In the genomic region with DNA sequence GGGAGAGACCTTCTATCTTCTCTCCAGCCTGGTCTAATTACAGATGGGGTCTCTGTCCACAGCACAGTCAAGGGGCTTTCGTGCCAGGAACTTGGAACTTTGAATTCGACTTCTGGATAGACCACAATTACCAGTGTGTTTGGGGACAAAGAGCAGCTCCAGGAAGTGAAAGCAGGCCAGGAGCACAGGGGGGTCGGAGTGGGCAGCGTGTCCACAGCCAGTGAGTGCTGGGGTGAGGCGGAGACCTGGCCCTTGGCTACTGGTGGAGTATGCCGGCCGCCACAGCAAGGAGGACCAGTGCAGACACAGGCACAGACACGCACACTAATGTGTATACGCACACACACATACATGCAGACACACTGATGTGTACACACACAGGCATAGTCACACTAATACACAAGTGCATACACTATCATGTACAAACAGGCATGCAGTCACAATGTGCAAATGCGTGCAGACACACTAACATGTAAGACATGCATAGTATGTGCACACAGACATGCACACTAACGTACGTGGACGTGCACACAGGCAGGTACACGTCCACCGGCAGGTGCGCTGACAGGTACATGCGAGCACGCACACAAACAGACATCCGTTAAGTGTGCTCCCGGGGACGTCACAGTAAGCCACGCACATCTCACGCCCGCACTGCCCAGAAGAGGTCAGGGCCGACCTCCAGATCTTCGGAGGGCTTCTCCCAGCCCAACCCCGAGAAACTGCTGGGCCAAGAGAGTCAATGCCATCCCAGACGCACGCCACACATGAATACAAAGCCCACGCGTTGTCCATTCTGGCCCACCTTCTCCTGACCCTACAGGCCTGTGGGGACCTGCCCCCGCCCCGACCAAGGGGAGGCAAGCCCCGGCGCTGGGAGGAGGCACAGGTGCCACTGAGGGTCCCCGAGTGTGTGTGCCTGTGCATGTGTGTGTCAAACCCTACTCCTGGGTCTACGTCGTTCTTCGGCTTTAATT, we compare ENCODE assay signal across 18 cellular contexts. TPM values are rescaled to one million over a fixed set of nuclear protein-coding genes. Genes with fewer than 3 reads are reported as not detected.
DNase-seq lines count a peak whose midpoint lies in the region; ATAC-seq, FAIRE-seq and TF ChIP-seq lines count a peak whose summit lies in the region.
"Had no signal": no experiment of that assay in that cellular context is flagged by ENCODE, and none has a peak within 500 bp of the region (broad histone marks: within the 10 kb centered on the region; RNA-seq: fewer than 3 reads in every experiment).

No MANE protein-coding gene starts in this region.

- H3K9me3 Mint-ChIP-seq in mesothelial cell of epicardium, result no peaks in the 10 kb centered on the region
- peaks cover 0 to 2% (median 0%) of the 10 kb centered on the region in 8 donors for H3K9me3 Mint-ChIP-seq in CD4-positive, alpha-beta memory T cell

- H3K27ac ChIP-seq in SK-N-SH (ENCODE audit: low read depth in 2 of 2, low read length in 1 of 2), result no peak overlapping the region
- H3K27ac ChIP-seq in CD4-positive, alpha-beta memory T cell (ENCODE audit: low read depth, low read length), result no peak overlapping the region
- H3K27ac ChIP-seq: 22Rv1, C4-2B had no signal

- CTCF ChIA-PET in SK-N-SH (lab: Yijun Ruan, JAX), result no interaction called here
- CTCF ChIA-PET in CD4-positive, alpha-beta memory T cell (lab: Charles Lee; ENCODE audit: partially characterized antibody), result no interaction called here

- peaks cover 2% of the 10 kb centered on the region for H3K36me3 Mint-ChIP-seq in mesothelial cell of epicardium
- peaks cover 11 to 26% of the 10 kb centered on the region in 2 donors for H3K36me3 Mint-ChIP-seq in CD4-positive, alpha-beta memory T cell

- TF ChIP-seq RAD21 in SK-N-SH (IDR thresholded peaks at IDR 0.05; ENCODE audit: low read length), result no peak

- no peaks in the 10 kb centered on the region for H3K9me3 ChIP-seq in SK-N-SH
- no peaks in the 10 kb centered on the region for H3K9me3 ChIP-seq in CD4-positive, alpha-beta memory T cell (ENCODE audit: control insufficient read depth in 1 of 2, low read length in 2 of 2)
- H3K9me3 ChIP-seq: MG63 had no signal

- H3K4me3 ChIP-seq in SK-N-SH (ENCODE audit: low read depth in 2 of 2, low read length in 1 of 2) (no peak overlapping the region), bronchial epithelial cell (ENCODE audit: low read depth, low read length) (no peak overlapping the region)
- no peak overlapping the region for H3K4me3 ChIP-seq in CD4-positive, alpha-beta memory T cell (ENCODE audit: low read length in 2 of 2)
- H3K4me3 ChIP-seq: MG63 had no signal

- H3K36me3 ChIP-seq in SK-N-SH (replicated peaks in 1 of 2; ENCODE audit: control insufficient read depth in 1 of 2, insufficient read depth in 2 of 2, low read length in 1 of 2), result no peaks in the 10 kb centered on the region
- H3K36me3 ChIP-seq in bronchial epithelial cell (ENCODE audit: control insufficient read depth, insufficient read depth, low read length), result no peaks in the 10 kb centered on the region
- peaks cover 5% of the 10 kb centered on the region for H3K36me3 ChIP-seq in CD4-positive, alpha-beta memory T cell (ENCODE audit: insufficient read depth, low read length)

- no peaks in the 10 kb centered on the region for H4K20me1 ChIP-seq in SK-N-SH (ENCODE audit: insufficient read depth)

- peak; percentile 32 for DNase-seq in SK-N-SH
- peak; percentile 16 for DNase-seq in D721Med (ENCODE audit: insufficient read length, low spot score)
- DNase-seq in bronchial epithelial cell (ENCODE audit: low read depth), result no peak
- DNase-seq in mesothelial cell of epicardium (ENCODE audit: low spot score in 2 of 2, unreplicated experiment in 2 of 2), result no peak
- DNase-seq in CD4-positive, alpha-beta memory T cell, result no peak
- DNase-seq in OCI-M2 (lab: John Stamatoyannopoulos, UW; ENCODE audit: unreplicated experiment), result no peak
- DNase-seq in activated CD8-positive, alpha-beta memory T cell treated with anti-CD3 and anti-CD28 coated beads, Interleukin-2, amount 50 U/mL, for 4 hours, result no peak
- DNase-seq: COR-L47, MG63, NCI-H1105, NCI-H1694 treated with DMSO at 0.1 percent for 48 hours, NCI-H446, NCI-H748 treated with DMSO at 0.1 percent for 48 hours, SIG-M5 had no signal

- no peak for TF ChIP-seq CTCF in SK-N-SH (IDR thresholded peaks at IDR 0.05)
- no peak for TF ChIP-seq CTCF in D721Med (IDR thresholded peaks at IDR 0.05; ENCODE audit: insufficient read depth, missing control alignments)
- TF ChIP-seq CTCF in bronchial epithelial cell (IDR thresholded peaks at IDR 0.05; ENCODE audit: insufficient read depth, low read length, severe bottlenecking), result no peak
- TF ChIP-seq CTCF in mesothelial cell of epicardium (IDR thresholded peaks at IDR 0.05; ENCODE audit: unreplicated experiment), result no peak

- no peaks in the 10 kb centered on the region for H3K79me2 ChIP-seq in SK-N-SH (ENCODE audit: insufficient read depth)

- H3K27ac Mint-ChIP-seq in mesothelial cell of epicardium, result peak overlapping the region; percentile 61
- peak overlapping the region in 1 of 7 donors; percentile 3 for H3K27ac Mint-ChIP-seq in CD4-positive, alpha-beta memory T cell

- peaks cover 0 to 3% of the 10 kb centered on the region in 2 experiments; a peak in 1 of 4 replicates for H3K4me1 ChIP-seq in SK-N-SH (ENCODE audit: control insufficient read depth in 1 of 2, insufficient read depth in 2 of 2, low read depth in 1 of 2, low read length in 1 of 2)
- no peaks in the 10 kb centered on the region for H3K4me1 ChIP-seq in CD4-positive, alpha-beta memory T cell (ENCODE audit: insufficient read depth, low read length)

- no peak overlapping the region for H3K4me2 ChIP-seq in SK-N-SH

- FAIRE-seq in D721Med (lab: Jason Lieb, UNC) (no peak), bronchial epithelial cell (lab: Jason Lieb, UNC) (peak; percentile 77)

- no peak overlapping the region for H3K4me3 Mint-ChIP-seq in mesothelial cell of epicardium
- H3K4me3 Mint-ChIP-seq in CD4-positive, alpha-beta memory T cell, result no peak overlapping the region

- intact Hi-C loops in CD4-positive, alpha-beta memory T cell (cut with micrococcal nuclease), result no loop called here

- no peaks in the 10 kb centered on the region for H3K4me1 Mint-ChIP-seq in mesothelial cell of epicardium
- H3K4me1 Mint-ChIP-seq in CD4-positive, alpha-beta memory T cell, result no peaks in the 10 kb centered on the region

- no peak for ATAC-seq in SK-N-SH treated with all-trans-retinoic acid at 6 μM for 48 hours
- ATAC-seq: Panc1 had no signal

- no peak for TF ChIP-seq EP300 in SK-N-SH (IDR thresholded peaks at IDR 0.05; ENCODE audit: borderline replicate concordance in 1 of 2, low read depth in 1 of 2, low read length in 1 of 2)

- 83% methylated on average over 33 of the region's 39 CpGs for WGBS in SK-N-SH (ENCODE audit: low lambda C conversion rate)

- H3K27me3 ChIP-seq in SK-N-SH (ENCODE audit: insufficient read depth) (no peaks in the 10 kb centered on the region), bronchial epithelial cell (ENCODE audit: control insufficient read depth, insufficient read depth, low read length) (no peaks in the 10 kb centered on the region)
- H3K27me3 ChIP-seq in CD4-positive, alpha-beta memory T cell (ENCODE audit: insufficient read depth, low read length), result no peaks in the 10 kb centered on the region
- H3K27me3 ChIP-seq: MG63 had no signal

- H3K27me3 Mint-ChIP-seq in mesothelial cell of epicardium (ENCODE audit: low read depth), result no peaks in the 10 kb centered on the region
- H3K27me3 Mint-ChIP-seq in CD4-positive, alpha-beta memory T cell, result no peaks in the 10 kb centered on the region

- no peak overlapping the region for H3K9ac ChIP-seq in SK-N-SH

- POLR2A ChIA-PET in SK-N-SH (lab: Yijun Ruan, JAX), result no interaction called here
- POLR2A ChIA-PET in CD4-positive, alpha-beta memory T cell (lab: Charles Lee; ENCODE audit: partially characterized antibody), result no interaction called here

- no peaks in the 10 kb centered on the region for H3K9me2 ChIP-seq in SK-N-SH

- no peak overlapping the region for H2AFZ ChIP-seq in SK-N-SH (ENCODE audit: low read depth)

- H3F3A ChIP-seq in SK-N-SH (replicated peaks; ENCODE audit: insufficient read depth), result no peaks in the 10 kb centered on the region

TF ChIP-seq in SK-N-SH treated with all-trans-retinoic acid at 6 μM for 48 hours, 23 proteins besides CTCF, POLR2A, EP300 and RAD21 (continues in another document):
- no peak for TF ChIP-seq PPARA (CRISPR knock-in tag; IDR thresholded peaks at IDR 0.05; ENCODE audit: borderline replicate concordance)
- no peak for TF ChIP-seq BACH2 (CRISPR knock-in tag; IDR thresholded peaks at IDR 0.05; ENCODE audit: borderline replicate concordance)
- TF ChIP-seq, protein P1, sequence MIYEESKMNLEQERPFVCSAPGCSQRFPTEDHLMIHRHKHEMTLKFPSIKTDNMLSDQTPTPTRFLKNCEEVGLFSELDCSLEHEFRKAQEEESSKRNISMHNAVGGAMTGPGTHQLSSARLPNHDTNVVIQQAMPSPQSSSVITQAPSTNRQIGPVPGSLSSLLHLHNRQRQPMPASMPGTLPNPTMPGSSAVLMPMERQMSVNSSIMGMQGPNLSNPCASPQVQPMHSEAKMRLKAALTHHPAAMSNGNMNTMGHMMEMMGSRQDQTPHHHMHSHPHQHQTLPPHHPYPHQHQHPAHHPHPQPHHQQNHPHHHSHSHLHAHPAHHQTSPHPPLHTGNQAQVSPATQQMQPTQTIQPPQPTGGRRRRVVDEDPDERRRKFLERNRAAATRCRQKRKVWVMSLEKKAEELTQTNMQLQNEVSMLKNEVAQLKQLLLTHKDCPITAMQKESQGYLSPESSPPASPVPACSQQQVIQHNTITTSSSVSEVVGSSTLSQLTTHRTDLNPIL (CRISPR knock-in tag; IDR thresholded peaks at IDR 0.05; ENCODE audit: low read depth), result no peak
- no peak for TF ChIP-seq ARNTL (CRISPR knock-in tag; IDR thresholded peaks at IDR 0.05; ENCODE audit: borderline replicate concordance, low read depth)
- no peak for TF ChIP-seq TOX (CRISPR knock-in tag; IDR thresholded peaks at IDR 0.05; ENCODE audit: borderline replicate concordance)
- no peak for TF ChIP-seq ISL1 (CRISPR knock-in tag; IDR thresholded peaks at IDR 0.05)
- no peak for TF ChIP-seq GLIS3 (CRISPR knock-in tag; IDR thresholded peaks at IDR 0.05)
- no peak for TF ChIP-seq ZFP30 (CRISPR knock-in tag; IDR thresholded peaks at IDR 0.05)
- no peak for TF ChIP-seq ZC3H10 (CRISPR knock-in tag; IDR thresholded peaks at IDR 0.05)
- no peak for TF ChIP-seq CSDC2 (CRISPR knock-in tag; IDR thresholded peaks at IDR 0.05)

RNA-seq across cellular contexts. Expression of a gene that starts 46.5 kb away (rescaled TPM):
- not detected in 2 replicates for polyA plus RNA-seq in SK-N-SH (2012; rRNA removed)
- not detected in 2 replicates for polyA plus RNA-seq in SK-N-SH (2012; cell fraction: cytosol; rRNA removed)
- 0.06 TPM in 1 of 2 replicates, not detected in the other for polyA plus RNA-seq in SK-N-SH (2012; cell fraction: nucleus; rRNA removed)
- total RNA-seq in bronchial epithelial cell (0.26 and 0.51 TPM in 2 replicates), mesothelial cell of epicardium (52.8 to 65.1 TPM (median 63.4 TPM) in 3 replicates)
- not detected for total RNA-seq in CD4-positive, alpha-beta memory T cell
- not detected for polyA plus RNA-seq in CD4-positive, alpha-beta memory T cell

RNA-seq across cellular contexts. Expression of a gene that starts 56.8 kb away (rescaled TPM):
- 2.3 and 2.6 TPM in 2 replicates for polyA plus RNA-seq in SK-N-SH (2012; rRNA removed)
- 0.97 and 1.5 TPM in 2 replicates for polyA plus RNA-seq in SK-N-SH (2012; cell fraction: cytosol; rRNA removed)
- 7.4 and 9.0 TPM in 2 replicates for polyA plus RNA-seq in SK-N-SH (2012; cell fraction: nucleus; rRNA removed)
- 10.3 and 14.5 TPM in 2 replicates for total RNA-seq in bronchial epithelial cell
- total RNA-seq in mesothelial cell of epicardium, result 33.5 to 34.9 TPM (median 33.6 TPM) in 3 replicates
- 10 to 100 TPM; 30.6 to 32.9 TPM for total RNA-seq in CD4-positive, alpha-beta memory T cell
- polyA plus RNA-seq in CD4-positive, alpha-beta memory T cell, result 10 to 100 TPM; 11.7 to 22.3 TPM

Comparison
In these comparisons a context has a peak if more than half of its experiments do, and no peak if none do; other contexts are left out.
1. DNase-seq: peak in SK-N-SH (single experiment) and D721Med (single experiment); none in bronchial epithelial cell (single experiment), mesothelial cell of epicardium (0 of 2), CD4-positive, alpha-beta memory T cell (0 of 5), OCI-M2 (single experiment) and activated CD8-positive, alpha-beta memory T cell treated with anti-CD3 and anti-CD28 coated beads, Interleukin-2, amount 50 U/mL, for 4 hours (single experiment).
2. RNA of a gene that starts 46.5 kb away (total RNA-seq): 52.8 to 65.1 TPM in mesothelial cell of epicardium; 0.26 to 0.51 TPM in bronchial epithelial cell and not detected in CD4-positive, alpha-beta memory T cell; every median in the first group is over 10 times any median in the second.